In genomic region chr11:33723238-33723881, GRCh38 we compare ENCODE assay signal across 1 cellular context.
A peak's percentile ranks its signal among the peaks of the same experiment; 100 is the strongest.
TF ChIP-seq lines count a peak whose summit lies in the region.

No MANE protein-coding gene starts in this region.

TF ChIP-seq in K562, 482 proteins besides CTCF, POLR2A, EP300 and RAD21 (continued from another document and continues in another):
- TF ChIP-seq ZNF57 (CRISPR knock-in tag; IDR thresholded peaks at IDR 0.05) (no peak), SAFB2 (IDR thresholded peaks at IDR 0.05; ENCODE audit: borderline replicate concordance, low read depth, low read length, severe bottlenecking) (no peak), ZNF217 (CRISPR knock-in tag; IDR thresholded peaks at IDR 0.05) (no peak), ZNF76 (CRISPR knock-in tag; IDR thresholded peaks at IDR 0.05; ENCODE audit: borderline replicate concordance) (no peak), ZNF511 (CRISPR knock-in tag; IDR thresholded peaks at IDR 0.05) (no peak), SETDB1 (IDR thresholded peaks at IDR 0.05; ENCODE audit: low read length) (no peak), SFPQ (IDR thresholded peaks at IDR 0.05; ENCODE audit: low read depth, low read length) (no peak), RBM34 (IDR thresholded peaks at IDR 0.05; ENCODE audit: borderline replicate concordance, insufficient read depth, low read length) (no peak), RCOR1 (IDR thresholded peaks at IDR 0.05; ENCODE audit: borderline replicate concordance in 1 of 2, low read depth in 2 of 2, low read length in 2 of 2) (peak in 1 of 2 experiments; percentile 72; a peak in 3 of 4 replicates), CHCHD3 (CRISPR knock-in tag; IDR thresholded peaks at IDR 0.05) (no peak), GTF2B (IDR thresholded peaks at IDR 0.05; ENCODE audit: extremely low read depth, insufficient read length) (no peak), DEAF1 (CRISPR knock-in tag; IDR thresholded peaks at IDR 0.05) (no peak), RFX7 (CRISPR knock-in tag; IDR thresholded peaks at IDR 0.05) (no peak), ZEB2 (IDR thresholded peaks at IDR 0.05) (0 out of 2 replicates have a peak, but pooled peaks have one; percentile 20), BDP1 (IDR thresholded peaks at IDR 0.05; ENCODE audit: insufficient read depth, insufficient read length) (no peak), TCF7L2 (IDR thresholded peaks at IDR 0.05; ENCODE audit: low read depth, low read length) (no peak), ZNF311 (CRISPR knock-in tag; IDR thresholded peaks at IDR 0.05) (no peak), DLX4 (CRISPR knock-in tag; IDR thresholded peaks at IDR 0.05) (no peak), KLF10 (CRISPR knock-in tag; IDR thresholded peaks at IDR 0.05) (no peak), POLR3G (IDR thresholded peaks at IDR 0.05; ENCODE audit: extremely low read depth, insufficient read length, insufficient replicate concordance) (no peak), GABPA (tag; conservative IDR thresholded peaks at IDR 0.05; ENCODE audit: low read depth) (no peak), ADNP (tag; IDR thresholded peaks at IDR 0.05) (no peak), SAFB (IDR thresholded peaks at IDR 0.05; ENCODE audit: borderline replicate concordance, low read depth, low read length) (no peak), FOXK2 (conservative IDR thresholded peaks at IDR 0.05 in 1 of 2, IDR thresholded peaks at IDR 0.05 in 1 of 2; ENCODE audit: low read depth in 2 of 2) (0 out of 4 replicates have a peak, but pooled peaks of 1 of the 2 experiments have one; percentile 24), ZNF561 (CRISPR knock-in tag; conservative IDR thresholded peaks at IDR 0.05) (no peak), E2F5 (CRISPR knock-in tag; IDR thresholded peaks at IDR 0.05) (no peak), NFATC3 (IDR thresholded peaks at IDR 0.05) (0 out of 2 replicates have a peak, but pooled peaks have one; percentile 2), FIP1L1 (IDR thresholded peaks at IDR 0.05; ENCODE audit: low read depth, low read length, poor library complexity, severe bottlenecking) (no peak), ZNF133 (CRISPR knock-in tag; IDR thresholded peaks at IDR 0.05) (no peak), HNRNPL (IDR thresholded peaks at IDR 0.05; ENCODE audit: low read depth, low read length) (no peak), POLR2AphosphoS2 (IDR thresholded peaks at IDR 0.05; ENCODE audit: low read length) (no peak), CHD2 (IDR thresholded peaks at IDR 0.05; ENCODE audit: low read depth, low read length) (no peak), JUN (IDR thresholded peaks at IDR 0.05; ENCODE audit: borderline replicate concordance, low read depth, low read length) (peak; percentile 93), JUN (CRISPR knock-in tag; IDR thresholded peaks at IDR 0.05; ENCODE audit: borderline replicate concordance) (no peak), MAFG (tag; conservative IDR thresholded peaks at IDR 0.05) (peak; percentile 84), SNAPC5 (CRISPR knock-in tag; IDR thresholded peaks at IDR 0.05) (no peak), ZFP91 (CRISPR knock-in tag; IDR thresholded peaks at IDR 0.05) (no peak), ZNF699 (CRISPR knock-in tag; IDR thresholded peaks at IDR 0.05; ENCODE audit: insufficient replicate concordance) (no peak), XRCC5 (IDR thresholded peaks at IDR 0.05; ENCODE audit: low read depth, low read length) (no peak), E2F8 (IDR thresholded peaks at IDR 0.05; ENCODE audit: low read depth, partially characterized antibody) (peak; percentile 41), MTA2 (IDR thresholded peaks at IDR 0.05; ENCODE audit: low read depth) (0 out of 2 replicates have a peak, but pooled peaks have one; percentile 15), ZNF277 (CRISPR knock-in tag; IDR thresholded peaks at IDR 0.05; ENCODE audit: borderline replicate concordance) (no peak), PYGO2 (tag; IDR thresholded peaks at IDR 0.05) (no peak), SIN3B (IDR thresholded peaks at IDR 0.05; ENCODE audit: low read depth) (no peak), ZNF707 (CRISPR knock-in tag; conservative IDR thresholded peaks at IDR 0.05) (no peak), NFYB (IDR thresholded peaks at IDR 0.05; ENCODE audit: extremely low read depth, insufficient read length) (no peak), CCAR2 (IDR thresholded peaks at IDR 0.05; ENCODE audit: low read depth, low read length) (no peak), HMGN3 (IDR thresholded peaks at IDR 0.05; ENCODE audit: borderline replicate concordance, extremely low read depth, insufficient read length, low read depth, low read length) (no peak), LARP7 (IDR thresholded peaks at IDR 0.05) (no peak), MBD2 (IDR thresholded peaks at IDR 0.05; ENCODE audit: borderline replicate concordance, low read depth) (no peak; the same call in 1 of the 2 replicates), NEUROD1 (IDR thresholded peaks at IDR 0.05; ENCODE audit: borderline replicate concordance, low read depth, low read length, partially characterized antibody) (no peak), HMG20B (CRISPR knock-in tag; IDR thresholded peaks at IDR 0.05) (no peak), MCM7 (IDR thresholded peaks at IDR 0.05) (no peak), FOXJ2 (tag; IDR thresholded peaks at IDR 0.05) (no peak), ERF (CRISPR knock-in tag; IDR thresholded peaks at IDR 0.05) (no peak), ZNF431 (CRISPR knock-in tag; IDR thresholded peaks at IDR 0.05) (no peak), ZBTB33 (CRISPR knock-in tag; IDR thresholded peaks at IDR 0.05) (no peak), THRA (IDR thresholded peaks at IDR 0.05) (no peak), RBM39 (optimal IDR thresholded peaks at IDR 0.05; ENCODE audit: low read depth, low read length) (no peak)
